Comparison of ENCODE assay signal across 10 cellular contexts in the genomic region with DNA sequence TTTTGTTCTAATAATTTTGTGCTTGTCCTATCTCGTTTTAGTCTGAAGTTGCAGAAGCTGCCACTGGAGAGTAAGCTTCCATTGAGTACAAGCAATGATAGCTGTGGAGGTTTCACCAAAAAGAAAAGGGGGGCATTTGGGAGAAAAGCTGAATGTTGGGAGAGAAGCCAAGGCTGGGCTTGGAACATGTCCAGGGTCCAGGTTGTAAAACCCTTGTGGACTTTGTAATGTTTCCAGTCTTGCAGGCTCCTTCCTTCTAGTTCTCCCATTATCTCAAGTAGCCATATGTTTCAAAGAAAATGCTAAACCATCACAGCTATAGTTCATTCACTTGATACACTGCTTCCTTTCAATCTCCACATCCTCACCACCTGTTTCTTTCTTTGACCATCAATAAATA.
"Had no signal": no experiment of that assay in that cellular context is flagged by ENCODE, and none has a peak within 500 bp of the region (broad histone marks: within the 10 kb centered on the region; RNA-seq: fewer than 3 reads in every experiment).

No MANE protein-coding gene starts in this region.

- H3K27me3 Mint-ChIP-seq: IgD-negative memory B cell had no signal

- H3K4me3 ChIP-seq: GM23248, HAP-1 had no signal

- H3K9me3 ChIP-seq: HAP-1 had no signal

- H3K27ac ChIP-seq: GM23248, HL-60 had no signal

- H3K4me3 Mint-ChIP-seq: HFFc6, IgD-negative memory B cell had no signal

- H3K4me1 Mint-ChIP-seq: IgD-negative memory B cell had no signal

- H3K9me3 Mint-ChIP-seq: HFFc6, IgD-negative memory B cell had no signal

- FAIRE-seq: HepG2 had no signal

- H3K4me1 ChIP-seq: HAP-1 had no signal

- H3K27ac Mint-ChIP-seq: HFFc6, IgD-negative memory B cell had no signal

- H3K36me3 Mint-ChIP-seq: IgD-negative memory B cell had no signal

- ATAC-seq: HCT116, HepG2 had no signal

- DNase-seq: GM23248, GOT3, H7, HFFc6, KBM-7 had no signal

- H3K36me3 ChIP-seq: HAP-1 had no signal
